9 cellular contexts compared by ENCODE assay signal in genomic region chr14:31127690-31128089, GRCh38.
A peak's percentile ranks its signal among the peaks of the same experiment; 100 is the strongest.
DNase-seq lines count a peak whose midpoint lies in the region; ATAC-seq lines count a peak whose summit lies in the region.
"Had no signal": no experiment of that assay in that cellular context is flagged by ENCODE, and none has a peak within 500 bp of the region (broad histone marks: within the 10 kb centered on the region; RNA-seq: fewer than 3 reads in every experiment).

No MANE protein-coding gene starts in this region.

- no peak overlapping the region for H3K27ac Mint-ChIP-seq in activated naive CD4-positive, alpha-beta T cell treated with anti-CD3 and anti-CD28 coated beads for 36 hours
- no peak overlapping the region for H3K27ac Mint-ChIP-seq in activated naive CD4-positive, alpha-beta T cell treated with anti-CD3 and anti-CD28 coated beads, Interleukin-2, amount 50 U/mL, for 72 hours
- peak overlapping the region; percentile 14 for H3K27ac Mint-ChIP-seq in stimulated activated effector memory CD8-positive, alpha-beta T cell treated with anti-CD3 and anti-CD28 coated beads, Interleukin-12 subunit alpha, Interleukin-12 subunit beta, amount 100 ng/mL, for 72 hours

- H3K36me3 Mint-ChIP-seq in activated naive CD4-positive, alpha-beta T cell treated with anti-CD3 and anti-CD28 coated beads for 36 hours (ENCODE audit: low read depth): peaks cover 40% of the 10 kb centered on the region
- peaks cover 5 to 22% of the 10 kb centered on the region in 2 donors for H3K36me3 Mint-ChIP-seq in activated naive CD4-positive, alpha-beta T cell treated with anti-CD3 and anti-CD28 coated beads, Interleukin-2, amount 50 U/mL, for 72 hours
- peaks cover 97% of the 10 kb centered on the region for H3K36me3 Mint-ChIP-seq in stimulated activated effector memory CD8-positive, alpha-beta T cell treated with anti-CD3 and anti-CD28 coated beads, Interleukin-12 subunit alpha, Interleukin-12 subunit beta, amount 100 ng/mL, for 72 hours

- no peaks in the 10 kb centered on the region for H3K9me3 Mint-ChIP-seq in activated naive CD4-positive, alpha-beta T cell treated with anti-CD3 and anti-CD28 coated beads for 36 hours
- no peaks in the 10 kb centered on the region for H3K9me3 Mint-ChIP-seq in activated naive CD4-positive, alpha-beta T cell treated with anti-CD3 and anti-CD28 coated beads, Interleukin-2, amount 50 U/mL, for 72 hours
- H3K9me3 Mint-ChIP-seq in stimulated activated effector memory CD8-positive, alpha-beta T cell treated with anti-CD3 and anti-CD28 coated beads, Interleukin-12 subunit alpha, Interleukin-12 subunit beta, amount 100 ng/mL, for 72 hours: no peaks in the 10 kb centered on the region

- intact Hi-C loops in activated naive CD4-positive, alpha-beta T cell treated with anti-CD3 and anti-CD28 coated beads for 36 hours (cut with micrococcal nuclease): loop anchor here (1.0 to 5.0 kb wide), 2 partner anchors 81 to 100 kb away; partner anchors contain the start of genes AP4S1 and STRN3

- DNase-seq in activated naive CD4-positive, alpha-beta T cell treated with anti-CD3 and anti-CD28 coated beads for 36 hours: peak; percentile 10
- no peak for DNase-seq in activated naive CD4-positive, alpha-beta T cell (lab: John Stamatoyannopoulos, UW)
- DNase-seq in activated naive CD4-positive, alpha-beta T cell treated with anti-CD3 and anti-CD28 coated beads, Interleukin-2, amount 50 U/mL, for 72 hours (ENCODE audit: low spot score in 2 of 2): peak in 1 of 2 donors; percentile 25
- peak in 1 of 2 donors; percentile 57 for DNase-seq in stimulated activated effector memory CD8-positive, alpha-beta T cell treated with anti-CD3 and anti-CD28 coated beads, Interleukin-12 subunit alpha, Interleukin-12 subunit beta, amount 100 ng/mL, for 72 hours (ENCODE audit: low spot score in 2 of 2)
- DNase-seq in foreskin melanocyte (no peak), NCI-H146 (lab: John Stamatoyannopoulos, UW) (no peak), G401 (ENCODE audit: low spot score) (no peak)
- DNase-seq: NCI-H2171 treated with DMSO at 0.1 percent for 48 hours had no signal

- CTCF ChIA-PET in activated naive CD4-positive, alpha-beta T cell treated with anti-CD3 and anti-CD28 coated beads for 36 hours (lab: Charles Lee): no interaction called here

- H3K27me3 Mint-ChIP-seq in activated naive CD4-positive, alpha-beta T cell treated with anti-CD3 and anti-CD28 coated beads for 36 hours (ENCODE audit: low read depth): no peaks in the 10 kb centered on the region

- ATAC-seq in HG03135 (IDR thresholded peaks at IDR 0.05; ENCODE audit: unreplicated experiment): peak; percentile 83
- peak; percentile 82 to 92 for ATAC-seq in activated naive CD4-positive, alpha-beta T cell treated with anti-CD3 and anti-CD28 coated beads, Interleukin-2, amount 50 U/mL, for 72 hours
- peak; percentile 99 for ATAC-seq in stimulated activated effector memory CD8-positive, alpha-beta T cell treated with anti-CD3 and anti-CD28 coated beads, Interleukin-12 subunit alpha, Interleukin-12 subunit beta, amount 100 ng/mL, for 72 hours

- in situ Hi-C loops in G401 (cut with HindIII; ENCODE audit: low sequenced_read_pairs): no loop called here

- H3K4me1 Mint-ChIP-seq in activated naive CD4-positive, alpha-beta T cell treated with anti-CD3 and anti-CD28 coated beads for 36 hours (ENCODE audit: low read depth): peaks cover 27% of the 10 kb centered on the region
- peaks cover 30% of the 10 kb centered on the region for H3K4me1 Mint-ChIP-seq in stimulated activated effector memory CD8-positive, alpha-beta T cell treated with anti-CD3 and anti-CD28 coated beads, Interleukin-12 subunit alpha, Interleukin-12 subunit beta, amount 100 ng/mL, for 72 hours

- no peak overlapping the region for H3K4me3 Mint-ChIP-seq in activated naive CD4-positive, alpha-beta T cell treated with anti-CD3 and anti-CD28 coated beads for 36 hours
- H3K4me3 Mint-ChIP-seq in stimulated activated effector memory CD8-positive, alpha-beta T cell treated with anti-CD3 and anti-CD28 coated beads, Interleukin-12 subunit alpha, Interleukin-12 subunit beta, amount 100 ng/mL, for 72 hours: no peak overlapping the region
